8 cellular contexts compared by ENCODE assay signal in the genomic region with DNA sequence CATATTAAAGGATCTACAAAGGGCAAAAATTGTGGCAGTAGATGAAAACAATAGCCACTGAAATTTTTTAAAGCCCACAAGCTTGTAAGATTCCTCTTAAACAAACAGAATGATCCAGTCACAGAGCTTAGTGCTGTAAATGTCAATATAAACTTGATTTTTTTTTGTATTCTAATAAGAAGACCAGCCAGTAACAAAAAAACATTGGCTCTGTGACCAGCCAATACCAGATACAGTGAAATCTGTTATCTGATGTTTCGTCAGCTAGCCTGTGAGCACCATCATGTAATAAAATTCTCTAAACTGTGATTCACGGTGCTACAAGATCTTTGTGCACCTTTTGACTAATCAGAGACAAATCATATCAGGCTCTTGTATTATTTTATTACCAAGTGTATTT.
A peak's percentile ranks its signal among the peaks of the same experiment; 100 is the strongest.
DNase-seq lines count a peak whose midpoint lies in the region; ATAC-seq, FAIRE-seq and TF ChIP-seq lines count a peak whose summit lies in the region.

No MANE protein-coding gene starts in this region.

- no peaks in the 10 kb centered on the region for H3K36me3 Mint-ChIP-seq in activated naive CD4-positive, alpha-beta T cell treated with anti-CD3 and anti-CD28 coated beads, Interleukin-2, amount 50 U/mL, for 72 hours

- TF ChIP-seq POLR2A in thyroid gland (IDR thresholded peaks at IDR 0.05) = no peak

- no peak overlapping the region for H3K27ac Mint-ChIP-seq in activated naive CD4-positive, alpha-beta T cell treated with anti-CD3 and anti-CD28 coated beads, Interleukin-2, amount 50 U/mL, for 72 hours

- intact Hi-C loops in left colon (cut with DNase I, micrococcal nuclease) = loop anchor here in 1 of 2 donors (10.0 kb wide), 1 partner anchor 197 kb away; no protein-coding TSS in a partner anchor
- intact Hi-C loops in thyroid gland (cut with DNase I) = no loop called here

- WGBS in thyroid gland, 2 donors = 67 to 74% methylated on average over 2 of the region's 2 CpGs

- DNase-seq in HT1080 (ENCODE audit: low read depth) (peak; percentile 72), brain microvascular endothelial cell (peak; percentile 91), left colon (no peak), thyroid gland (no peak), D721Med (ENCODE audit: insufficient read length, low spot score) (no peak)
- DNase-seq in activated naive CD4-positive, alpha-beta T cell treated with anti-CD3 and anti-CD28 coated beads, Interleukin-2, amount 50 U/mL, for 72 hours (ENCODE audit: low spot score in 2 of 2) = no peak
- no peak for DNase-seq in stimulated activated CD4-positive, alpha-beta T cell treated with anti-CD3 and anti-CD28 coated beads, Interleukin-4, amount 100 ng/mL, for 4 hours

- TF ChIP-seq CTCF in brain microvascular endothelial cell (IDR thresholded peaks at IDR 0.05; ENCODE audit: low read depth, low read length, missing control alignments) = no peak
- no peak for TF ChIP-seq CTCF in thyroid gland (IDR thresholded peaks at IDR 0.05)
- TF ChIP-seq CTCF in D721Med (IDR thresholded peaks at IDR 0.05; ENCODE audit: insufficient read depth, missing control alignments) = no peak

- no peak for FAIRE-seq in D721Med (lab: Jason Lieb, UNC)

- H3K9me3 Mint-ChIP-seq in activated naive CD4-positive, alpha-beta T cell treated with anti-CD3 and anti-CD28 coated beads, Interleukin-2, amount 50 U/mL, for 72 hours = no peaks in the 10 kb centered on the region

- H3K27ac ChIP-seq in brain microvascular endothelial cell = peak overlapping the region; percentile 94
- peak overlapping the region; percentile 50 to 88 (median 69) for H3K27ac ChIP-seq in thyroid gland

- H3K9me3 ChIP-seq in thyroid gland = no peaks in the 10 kb centered on the region

- in situ Hi-C loops in brain microvascular endothelial cell (cut with HindIII; ENCODE audit: low pct_ligation_motif_present, low sequenced_read_pairs) = no loop called here

- no peaks in the 10 kb centered on the region for H3K36me3 ChIP-seq in brain microvascular endothelial cell (replicated peaks)
- H3K36me3 ChIP-seq in thyroid gland = no peaks in the 10 kb centered on the region

- H3K27me3 ChIP-seq in brain microvascular endothelial cell (replicated peaks) (no peaks in the 10 kb centered on the region), thyroid gland (no peaks in the 10 kb centered on the region)

- peak; percentile 79 for ATAC-seq in left colon
- no peak for ATAC-seq in activated naive CD4-positive, alpha-beta T cell treated with anti-CD3 and anti-CD28 coated beads, Interleukin-2, amount 50 U/mL, for 72 hours
- ATAC-seq in GM21423 (IDR thresholded peaks at IDR 0.05; ENCODE audit: unreplicated experiment) = no peak

- peaks cover 23 to 25% of the 10 kb centered on the region in 2 donors for H3K4me1 ChIP-seq in thyroid gland

- H3K4me3 ChIP-seq in brain microvascular endothelial cell (ENCODE audit: low read depth, low read length) = no peak overlapping the region
- H3K4me3 ChIP-seq in thyroid gland (replicated peaks in 1 of 3) = no peak overlapping the region

Comparison
In these comparisons a context has a peak if more than half of its experiments do, and no peak if none do; other contexts are left out.
1. DNase-seq: peak in HT1080 (single experiment) and brain microvascular endothelial cell (single experiment); none in left colon (0 of 2), thyroid gland (0 of 2), activated naive CD4-positive, alpha-beta T cell treated with anti-CD3 and anti-CD28 coated beads, Interleukin-2, amount 50 U/mL, for 72 hours (0 of 2), stimulated activated CD4-positive, alpha-beta T cell treated with anti-CD3 and anti-CD28 coated beads, Interleukin-4, amount 100 ng/mL, for 4 hours (0 of 2) and D721Med (single experiment).